16 cellular contexts compared by ENCODE assay signal in the genomic region with DNA sequence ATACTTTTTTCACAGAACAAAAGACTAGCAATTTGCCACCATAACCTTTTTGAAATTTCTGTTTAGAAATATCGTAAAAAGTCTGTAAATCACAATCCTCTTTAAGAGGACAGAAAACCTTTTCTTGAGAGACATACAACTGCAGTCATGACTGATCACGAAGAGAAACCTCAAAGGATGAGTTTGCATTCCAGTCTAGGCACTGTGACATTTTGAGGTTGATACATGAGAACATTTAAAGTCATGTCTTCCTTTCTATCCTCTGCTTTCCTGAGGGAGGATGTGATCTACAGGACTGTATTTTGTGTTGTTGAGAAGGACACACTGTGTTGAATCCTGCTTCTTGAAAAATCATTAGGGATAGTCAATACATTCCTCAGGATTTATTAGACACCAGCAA.
DNase-seq lines count a peak whose midpoint lies in the region; ATAC-seq and TF ChIP-seq lines count a peak whose summit lies in the region.
"Had no signal": no experiment of that assay in that cellular context is flagged by ENCODE, and none has a peak within 500 bp of the region (broad histone marks: within the 10 kb centered on the region; RNA-seq: fewer than 3 reads in every experiment).

No MANE protein-coding gene starts in this region.

- H2BK120ac ChIP-seq in IMR-90 (ENCODE audit: low read depth, low read length): peak overlapping the region; percentile 1; the same call in 1 of the 2 replicates

- DNase-seq in AG10803 (ENCODE audit: low read depth): peak; percentile 7
- DNase-seq in IMR-90: peak; percentile 33
- DNase-seq in astrocyte of the spinal cord (ENCODE audit: low read depth, low spot score): peak; percentile 52
- peak; percentile 80 for DNase-seq in myocyte (ENCODE audit: low read depth)
- DNase-seq in activated effector memory CD4-positive, alpha-beta T cell treated with anti-CD3 and anti-CD28 coated beads, Interleukin-2, amount 50 U/mL, for 16 hours: no peak
- no peak for DNase-seq in GM19238 (ENCODE audit: insufficient read length, low spot score)
- DNase-seq in activated CD4-positive, alpha-beta T cell treated with anti-CD3 and anti-CD28 coated beads for 48 hours: no peak
- DNase-seq in NCI-H1436 (lab: John Stamatoyannopoulos, UW): no peak
- DNase-seq: C1 segment of cervical spinal cord, KG1, NCI-H1048, NCI-H146, NCI-H2081, NCI-H748 treated with DMSO at 0.1 percent for 48 hours had no signal

- H3K23ac ChIP-seq in IMR-90 (ENCODE audit: low read depth, low read length): peak overlapping the region; percentile 4; the same call in 1 of the 2 replicates

- no peaks in the 10 kb centered on the region for H3K79me1 ChIP-seq in IMR-90 (ENCODE audit: low read depth in 1 of 2, low read length in 2 of 2)

- no peak overlapping the region for H3K9ac ChIP-seq in IMR-90 (ENCODE audit: low read depth, low read length)

- dilution Hi-C loops in IMR-90 (cut with HindIII; ENCODE audit: low sequenced_read_pairs, unreplicated experiment): no loop called here

- H2AFZ ChIP-seq in IMR-90 (replicated peaks; ENCODE audit: low read length, poor library complexity): no peak overlapping the region

- TF ChIP-seq CTCF in AG10803 (conservative IDR thresholded peaks at IDR 0.05; ENCODE audit: low read length) (no peak), IMR-90 (conservative IDR thresholded peaks at IDR 0.05; ENCODE audit: low read depth, low read length) (no peak), astrocyte of the spinal cord (IDR thresholded peaks at IDR 0.05; ENCODE audit: low read depth, low read length) (no peak)

- no peak for TF ChIP-seq POLR2A in IMR-90 (IDR thresholded peaks at IDR 0.05; ENCODE audit: low read depth, low read length)

- no peak overlapping the region for H3K4me2 ChIP-seq in IMR-90 (ENCODE audit: low read depth, low read length)

- no peak overlapping the region for H3K56ac ChIP-seq in IMR-90 (ENCODE audit: extremely low read depth, insufficient read depth, low read length)

- H3K4ac ChIP-seq in IMR-90 (ENCODE audit: low read depth, low read length): no peak overlapping the region

- no peak overlapping the region for H3K4me3 ChIP-seq in AG10803 (ENCODE audit: low read length)
- no peak overlapping the region for H3K4me3 ChIP-seq in IMR-90 (ENCODE audit: insufficient read depth, low read depth, low read length)
- H3K4me3 ChIP-seq in astrocyte of the spinal cord (ENCODE audit: low read depth, low read length): no peak overlapping the region
- H3K4me3 ChIP-seq: HAP-1, SJCRH30 had no signal

- H3K27ac ChIP-seq in IMR-90 (ENCODE audit: insufficient read depth, low read length): no peak overlapping the region
- H3K27ac ChIP-seq: SJCRH30 had no signal

- peaks cover 8% of the 10 kb centered on the region; the same call in 1 of the 2 replicates for H3K9me1 ChIP-seq in IMR-90 (ENCODE audit: insufficient read depth, low read length)

- no peaks in the 10 kb centered on the region for H3K36me3 ChIP-seq in IMR-90 (ENCODE audit: control insufficient read depth, insufficient read depth, low read length)
- H3K36me3 ChIP-seq: HAP-1, SJCRH30 had no signal

- CTCF ChIA-PET in IMR-90 (lab: Yijun Ruan, JAX): no interaction called here

- H2AK5ac ChIP-seq in IMR-90 (ENCODE audit: low read depth, low read length): no peak overlapping the region

- POLR2A ChIA-PET in IMR-90 (lab: Charles Lee; ENCODE audit: unreplicated experiment): interaction anchor here (0.7 kb wide), 1 partner anchor 132 kb away, joined by 3 read pairs; no protein-coding TSS in a partner anchor

- TF ChIP-seq RAD21 in IMR-90 (IDR thresholded peaks at IDR 0.05; ENCODE audit: low read length): no peak

- intact Hi-C loops in IMR-90 (cut with micrococcal nuclease): no loop called here

- in situ Hi-C loops in IMR-90 (cut with MboI; ENCODE audit: low sequenced_read_pairs): no loop called here
- in situ Hi-C loops in astrocyte of the spinal cord (cut with HindIII; ENCODE audit: low sequenced_read_pairs): no loop called here

- H4K8ac ChIP-seq in IMR-90 (ENCODE audit: low read depth in 2 of 2, low read length in 2 of 2): no peak overlapping the region

- 0 out of 2 replicates have a peak overlapping the region, but pooled peaks have one; percentile 3 for H3K14ac ChIP-seq in IMR-90 (replicated peaks; ENCODE audit: low read depth, low read length)

- H2BK20ac ChIP-seq in IMR-90 (ENCODE audit: low read depth, low read length): peak overlapping the region; percentile 26; the same call in 1 of the 2 replicates

- H4K20me1 ChIP-seq in IMR-90 (ENCODE audit: insufficient read depth, low read length): no peaks in the 10 kb centered on the region

- no peak overlapping the region for H4K5ac ChIP-seq in IMR-90 (ENCODE audit: low read depth, low read length)

- peak overlapping the region; percentile 15 for H2BK5ac ChIP-seq in IMR-90 (ENCODE audit: low read depth, low read length, poor library complexity, severe bottlenecking)

- WGBS in IMR-90 (ENCODE audit: extremely low coverage in 2 of 2, insufficient read length in 1 of 2), 2 experiments: no CpG with 5 or more reads among the region's 2 CpGs

- no TSS peak for BruUV-seq in IMR-90 (replicated peaks; lab: Mats Ljungman, UMichigan)

- ATAC-seq in IMR-90 (ENCODE audit: low read depth): no peak

- H3K4me1 ChIP-seq in IMR-90 (ENCODE audit: control insufficient read depth, insufficient read depth, low read length): no peaks in the 10 kb centered on the region
- H3K4me1 ChIP-seq: HAP-1 had no signal

- H2BK15ac ChIP-seq in IMR-90 (ENCODE audit: low read depth, low read length): no peak overlapping the region

- no peak overlapping the region for H2AK9ac ChIP-seq in IMR-90 (replicated peaks; ENCODE audit: low read depth, low read length, poor library complexity)

- no peaks in the 10 kb centered on the region for H3K27me3 ChIP-seq in IMR-90 (ENCODE audit: control insufficient read depth, insufficient read depth, low read length)
- H3K27me3 ChIP-seq: SJCRH30 had no signal

- H3K9me3 ChIP-seq in IMR-90 (ENCODE audit: control insufficient read depth, insufficient read depth, low read length): no peaks in the 10 kb centered on the region
- H3K9me3 ChIP-seq: HAP-1, SJCRH30 had no signal

- H4K91ac ChIP-seq in IMR-90 (ENCODE audit: insufficient read depth, low read depth, low read length): no peak overlapping the region

- no peak overlapping the region for H3K18ac ChIP-seq in IMR-90 (ENCODE audit: low read depth, low read length)

TF ChIP-seq in IMR-90, 13 proteins besides CTCF, POLR2A, EP300 and RAD21:
- TF ChIP-seq MAZ (IDR thresholded peaks at IDR 0.05; ENCODE audit: borderline replicate concordance, low read depth, low read length) (no peak), MXI1 (IDR thresholded peaks at IDR 0.05; ENCODE audit: borderline replicate concordance, low read depth, low read length) (no peak), BHLHE40 (IDR thresholded peaks at IDR 0.05; ENCODE audit: low read depth, low read length) (no peak), CHD1 (IDR thresholded peaks at IDR 0.05; ENCODE audit: low read depth, low read length) (no peak), MAFK (IDR thresholded peaks at IDR 0.05; ENCODE audit: low read depth, low read length) (no peak)

Comparison
In these comparisons a context has a peak if more than half of its experiments do, and no peak if none do; other contexts are left out.
1. DNase-seq: peak in AG10803 (single experiment), IMR-90 (single experiment), astrocyte of the spinal cord (single experiment) and myocyte (single experiment); none in activated effector memory CD4-positive, alpha-beta T cell treated with anti-CD3 and anti-CD28 coated beads, Interleukin-2, amount 50 U/mL, for 16 hours (single experiment), GM19238 (single experiment), activated CD4-positive, alpha-beta T cell treated with anti-CD3 and anti-CD28 coated beads for 48 hours (single experiment) and NCI-H1436 (single experiment).